In the genomic region with DNA sequence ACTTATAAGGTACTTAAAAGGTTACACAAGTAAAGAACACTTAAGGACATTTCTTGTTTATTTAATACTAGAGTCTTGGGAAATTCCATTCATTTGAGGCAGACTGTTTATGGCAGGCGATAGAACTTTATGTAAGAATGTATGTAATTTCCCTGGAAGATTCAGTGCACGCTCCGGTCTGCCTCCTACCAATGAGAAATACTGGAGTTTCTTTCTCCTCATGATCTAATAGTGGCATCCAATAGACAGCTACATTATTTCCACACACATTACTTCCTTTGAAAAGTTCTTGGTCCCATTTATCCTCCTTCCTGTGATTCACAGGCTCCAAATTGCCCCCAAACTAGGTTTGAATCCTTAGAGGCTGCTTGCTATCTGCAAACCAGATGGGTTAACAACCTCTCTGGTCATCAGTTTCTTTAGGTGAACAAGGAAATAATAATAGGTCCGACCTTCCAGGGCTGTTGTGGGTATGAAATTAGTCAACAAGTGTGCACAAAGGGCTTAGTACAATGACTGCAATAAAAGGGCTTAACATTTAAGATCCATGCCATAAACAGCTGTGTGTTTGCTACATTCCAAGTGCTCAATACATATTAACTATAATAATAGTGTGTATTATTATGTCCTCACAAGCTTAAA, we compare ENCODE assay signal across 11 cellular contexts. TPM values are rescaled to one million over a fixed set of nuclear protein-coding genes. Genes with fewer than 3 reads are reported as not detected.
DNase-seq lines count a peak whose midpoint lies in the region; ATAC-seq and TF ChIP-seq lines count a peak whose summit lies in the region.
"Had no signal": no experiment of that assay in that cellular context is flagged by ENCODE, and none has a peak within 500 bp of the region (broad histone marks: within the 10 kb centered on the region; RNA-seq: fewer than 3 reads in every experiment).

No MANE protein-coding gene starts in this region.

- H3K27me3 ChIP-seq in duodenal mucosa (ENCODE audit: control insufficient read depth in 1 of 2, insufficient read depth in 2 of 2, low read length in 2 of 2) (no peaks in the 10 kb centered on the region), upper lobe of right lung (no peaks in the 10 kb centered on the region), endodermal cell (ENCODE audit: control insufficient read depth, insufficient read depth, low read length, poor library complexity, severe bottlenecking) (no peaks in the 10 kb centered on the region)

- H3K4me1 ChIP-seq in duodenal mucosa (ENCODE audit: control insufficient read depth in 1 of 2, insufficient read depth in 2 of 2, low read length in 2 of 2) = peaks cover 24 to 37% of the 10 kb centered on the region in 2 donors
- peaks cover 23% of the 10 kb centered on the region for H3K4me1 ChIP-seq in upper lobe of right lung
- H3K4me1 ChIP-seq in endodermal cell (ENCODE audit: control insufficient read depth, insufficient read depth, low read length) = no peaks in the 10 kb centered on the region

- H3K9ac ChIP-seq in duodenal mucosa (ENCODE audit: low read depth in 1 of 2, low read length in 2 of 2) (no peak overlapping the region), endodermal cell (ENCODE audit: extremely low read depth, low read length, poor library complexity, severe bottlenecking) (no peak overlapping the region)

- intact Hi-C loops in upper lobe of right lung (cut with DNase I) = no loop called here

- H3K4me3 ChIP-seq in duodenal mucosa (ENCODE audit: low read depth in 1 of 2, low read length in 2 of 2) = peak overlapping the region; percentile 8 to 41
- H3K4me3 ChIP-seq in upper lobe of right lung = no peak overlapping the region
- no peak overlapping the region for H3K4me3 ChIP-seq in endodermal cell (ENCODE audit: low read length)

- H3K36me3 ChIP-seq in duodenal mucosa (ENCODE audit: control insufficient read depth in 1 of 2, insufficient read depth in 2 of 2, low read length in 2 of 2) = peaks cover 0 to 7% of the 10 kb centered on the region in 2 donors
- no peaks in the 10 kb centered on the region for H3K36me3 ChIP-seq in upper lobe of right lung
- H3K36me3 ChIP-seq in endodermal cell (ENCODE audit: control insufficient read depth, insufficient read depth, low read length) = no peaks in the 10 kb centered on the region

- H3K27ac Mint-ChIP-seq in mesothelial cell of epicardium = peak overlapping the region; percentile 51
- no peak overlapping the region for H3K27ac Mint-ChIP-seq in effector memory CD8-positive, alpha-beta T cell
- H3K27ac Mint-ChIP-seq in endodermal cell = no peak overlapping the region
- H3K27ac Mint-ChIP-seq: activated CD4-positive, alpha-beta memory T cell treated with anti-CD3 and anti-CD28 coated beads for 36 hours had no signal

- H3K9me3 Mint-ChIP-seq in mesothelial cell of epicardium (peaks cover 3% of the 10 kb centered on the region), endodermal cell (no peaks in the 10 kb centered on the region)
- H3K9me3 Mint-ChIP-seq in effector memory CD8-positive, alpha-beta T cell = no peaks in the 10 kb centered on the region
- H3K9me3 Mint-ChIP-seq: activated CD4-positive, alpha-beta memory T cell treated with anti-CD3 and anti-CD28 coated beads for 36 hours had no signal

- no peak for TF ChIP-seq CTCF in mesothelial cell of epicardium (IDR thresholded peaks at IDR 0.05; ENCODE audit: unreplicated experiment)
- no peak for TF ChIP-seq CTCF in upper lobe of right lung (IDR thresholded peaks at IDR 0.05)
- TF ChIP-seq CTCF in endodermal cell (conservative IDR thresholded peaks at IDR 0.05) = no peak

- H3K4me1 Mint-ChIP-seq in mesothelial cell of epicardium (peaks cover 31% of the 10 kb centered on the region), endodermal cell (peaks cover 20% of the 10 kb centered on the region)
- peaks cover 3 to 13% of the 10 kb centered on the region in 2 donors for H3K4me1 Mint-ChIP-seq in effector memory CD8-positive, alpha-beta T cell (ENCODE audit: low read depth in 2 of 2)

- ATAC-seq in upper lobe of right lung = peak; percentile 67
- ATAC-seq in effector memory CD8-positive, alpha-beta T cell (replicated peaks) = no peak

- H3K9me3 ChIP-seq in duodenal mucosa (ENCODE audit: control insufficient read depth in 1 of 2, low read length in 2 of 2) (no peaks in the 10 kb centered on the region), upper lobe of right lung (no peaks in the 10 kb centered on the region), endodermal cell (ENCODE audit: control insufficient read depth, low read length) (no peaks in the 10 kb centered on the region)

- WGBS in endodermal cell (ENCODE audit: insufficient coverage in 1 of 2, insufficient read length in 1 of 2), 2 experiments = 93 to 100% methylated on average over 3 to 4 of the region's 4 CpGs

- H3K27ac ChIP-seq in duodenal mucosa (ENCODE audit: low read depth, low read length) (peak overlapping the region; percentile 27), upper lobe of right lung (peak overlapping the region; percentile 48), endodermal cell (ENCODE audit: low read depth, low read length) (no peak overlapping the region)

- peaks cover 11% of the 10 kb centered on the region for H3K36me3 Mint-ChIP-seq in mesothelial cell of epicardium
- peaks cover 60% of the 10 kb centered on the region for H3K36me3 Mint-ChIP-seq in effector memory CD8-positive, alpha-beta T cell (ENCODE audit: insufficient read depth)
- H3K36me3 Mint-ChIP-seq in endodermal cell (ENCODE audit: low read depth) = no peaks in the 10 kb centered on the region

- H3K27me3 Mint-ChIP-seq in mesothelial cell of epicardium (ENCODE audit: low read depth) (no peaks in the 10 kb centered on the region), endodermal cell (ENCODE audit: insufficient read depth) (no peaks in the 10 kb centered on the region)
- no peaks in the 10 kb centered on the region for H3K27me3 Mint-ChIP-seq in effector memory CD8-positive, alpha-beta T cell
- H3K27me3 Mint-ChIP-seq: activated CD4-positive, alpha-beta memory T cell treated with anti-CD3 and anti-CD28 coated beads for 36 hours had no signal

- DNase-seq in NCI-H2227 (lab: John Stamatoyannopoulos, UW; ENCODE audit: unreplicated experiment) (peak; percentile 26), NCI-H2227 treated with DMSO at 0.1 percent for 48 hours (lab: John Stamatoyannopoulos, UW) (no peak), mesothelial cell of epicardium (ENCODE audit: low spot score in 2 of 2, unreplicated experiment in 2 of 2) (no peak), upper lobe of right lung (no peak), endodermal cell (no peak)
- DNase-seq in effector memory CD8-positive, alpha-beta T cell = no peak
- DNase-seq in activated naive CD4-positive, alpha-beta T cell treated with Interleukin-2 at 50 U/mL for 16 hours = no peak
- DNase-seq: activated CD4-positive, alpha-beta memory T cell treated with anti-CD3 and anti-CD28 coated beads for 36 hours; NCI-H2081 treated with DMSO at 0.1 percent for 48 hours; SHP77 treated with DMSO at 0.1 percent for 48 hours had no signal

- no peak overlapping the region for H3K4me3 Mint-ChIP-seq in mesothelial cell of epicardium
- no peak overlapping the region for H3K4me3 Mint-ChIP-seq in effector memory CD8-positive, alpha-beta T cell
- no peak overlapping the region for H3K4me3 Mint-ChIP-seq in endodermal cell
- H3K4me3 Mint-ChIP-seq: activated CD4-positive, alpha-beta memory T cell treated with anti-CD3 and anti-CD28 coated beads for 36 hours had no signal

RNA-seq across cellular contexts. Expression of a gene that starts 30.7 kb away (rescaled TPM):
- 9.9 to 10.9 TPM (median 9.9 TPM) in 3 replicates for total RNA-seq in mesothelial cell of epicardium
- total RNA-seq in upper lobe of right lung = 38.4 TPM
- 1 to 10 TPM; 1.9 to 5.5 TPM for total RNA-seq in endodermal cell
- polyA plus RNA-seq in endodermal cell (2013, experiment 1 of 2) = 7.9 TPM
- 7.7 TPM for polyA plus RNA-seq in endodermal cell (2013, experiment 2 of 2)

RNA-seq across cellular contexts. Expression of a gene that starts 59.2 kb away (rescaled TPM):
- total RNA-seq in mesothelial cell of epicardium (13.4 to 16.1 TPM (median 14.2 TPM) in 3 replicates), upper lobe of right lung (3.7 TPM), endodermal cell (1 to 10 TPM; 7.4 to 7.9 TPM)
- 10.0 TPM for polyA plus RNA-seq in endodermal cell (2013, experiment 1 of 2)
- 8.9 TPM for polyA plus RNA-seq in endodermal cell (2013, experiment 2 of 2)

Comparison
In these comparisons a context has a peak if more than half of its experiments do, and no peak if none do; other contexts are left out.
1. H3K4me3 ChIP-seq: peak in duodenal mucosa (2 of 2); none in upper lobe of right lung (single experiment) and endodermal cell (single experiment).